ENCODE assay signal across 1 cellular context in the genomic region with DNA sequence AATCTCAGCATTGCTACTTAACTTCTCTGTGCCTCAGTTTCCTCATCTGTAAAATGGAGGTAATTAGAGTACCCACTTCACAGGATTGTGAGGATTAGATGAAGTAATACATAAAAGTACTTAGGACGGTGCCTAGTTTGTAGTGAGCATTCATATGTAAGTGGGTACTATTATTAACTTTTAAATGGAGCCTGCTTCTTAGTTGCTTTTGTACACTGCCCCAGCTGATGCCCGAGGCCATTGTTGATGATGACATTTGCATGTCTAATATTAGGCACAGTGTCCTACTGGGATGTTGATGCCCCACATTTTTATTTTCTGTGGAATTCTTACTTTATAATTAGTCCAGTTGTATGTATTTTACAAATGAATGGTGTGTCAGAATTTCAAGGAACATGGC.
TF ChIP-seq lines count a peak whose summit lies in the region.

No MANE protein-coding gene starts in this region.

TF ChIP-seq in GM12878, 131 proteins besides CTCF, POLR2A, EP300 and RAD21:
- TF ChIP-seq FOS (IDR thresholded peaks at IDR 0.05; ENCODE audit: borderline replicate concordance, extremely low read depth, insufficient read length) (no peak), ZNF384 (IDR thresholded peaks at IDR 0.05; ENCODE audit: borderline replicate concordance, low read depth, low read length) (no peak), MEF2B (IDR thresholded peaks at IDR 0.05; ENCODE audit: partially characterized antibody, poor library complexity, severe bottlenecking) (no peak), ASH2L (IDR thresholded peaks at IDR 0.05; ENCODE audit: borderline replicate concordance, low read depth) (no peak), FOXK2 (IDR thresholded peaks at IDR 0.05) (no peak), POLR2AphosphoS2 (IDR thresholded peaks at IDR 0.05; ENCODE audit: low read depth, low read length) (no peak), BRCA1 (IDR thresholded peaks at IDR 0.05; ENCODE audit: low read depth, low read length) (no peak), RUNX3 (IDR thresholded peaks at IDR 0.05; ENCODE audit: low read length) (no peak), SPI1 (IDR thresholded peaks at IDR 0.05; ENCODE audit: borderline replicate concordance, insufficient read depth, low read depth, low read length) (no peak), ZSCAN29 (IDR thresholded peaks at IDR 0.05) (no peak), NFXL1 (IDR thresholded peaks at IDR 0.05; ENCODE audit: borderline replicate concordance) (no peak), NR2C1 (IDR thresholded peaks at IDR 0.05) (no peak), YY1 (IDR thresholded peaks at IDR 0.05; ENCODE audit: low read depth, low read length) (no peak), SREBF2 (IDR thresholded peaks at IDR 0.05; ENCODE audit: low read length) (no peak), SMARCA5 (IDR thresholded peaks at IDR 0.05) (no peak)
- TF ChIP-seq, protein P1, sequence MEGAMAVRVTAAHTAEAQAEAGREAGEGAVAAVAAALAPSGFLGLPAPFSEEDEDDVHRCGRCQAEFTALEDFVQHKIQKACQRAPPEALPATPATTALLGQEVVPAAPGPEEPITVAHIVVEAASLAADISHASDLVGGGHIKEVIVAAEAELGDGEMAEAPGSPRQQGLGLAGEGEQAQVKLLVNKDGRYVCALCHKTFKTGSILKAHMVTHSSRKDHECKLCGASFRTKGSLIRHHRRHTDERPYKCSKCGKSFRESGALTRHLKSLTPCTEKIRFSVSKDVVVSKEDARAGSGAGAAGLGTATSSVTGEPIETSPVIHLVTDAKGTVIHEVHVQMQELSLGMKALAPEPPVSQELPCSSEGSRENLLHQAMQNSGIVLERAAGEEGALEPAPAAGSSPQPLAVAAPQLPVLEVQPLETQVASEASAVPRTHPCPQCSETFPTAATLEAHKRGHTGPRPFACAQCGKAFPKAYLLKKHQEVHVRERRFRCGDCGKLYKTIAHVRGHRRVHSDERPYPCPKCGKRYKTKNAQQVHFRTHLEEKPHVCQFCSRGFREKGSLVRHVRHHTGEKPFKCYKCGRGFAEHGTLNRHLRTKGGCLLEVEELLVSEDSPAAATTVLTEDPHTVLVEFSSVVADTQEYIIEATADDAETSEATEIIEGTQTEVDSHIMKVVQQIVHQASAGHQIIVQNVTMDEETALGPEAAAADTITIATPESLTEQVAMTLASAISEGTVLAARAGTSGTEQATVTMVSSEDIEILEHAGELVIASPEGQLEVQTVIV (IDR thresholded peaks at IDR 0.05; ENCODE audit: borderline replicate concordance, partially characterized antibody) = no peak
